Comparison of ENCODE assay signal across 10 cellular contexts in genomic region chr12:21775130-21775920, GRCh38. TPM values are rescaled to one million over a fixed set of nuclear protein-coding genes. Genes with fewer than 3 reads are reported as not detected.
DNase-seq lines count a peak whose midpoint lies in the region; ATAC-seq and TF ChIP-seq lines count a peak whose summit lies in the region.
"Had no signal": no experiment of that assay in that cellular context is flagged by ENCODE, and none has a peak within 500 bp of the region (broad histone marks: within the 10 kb centered on the region; RNA-seq: fewer than 3 reads in every experiment).

No MANE protein-coding gene starts in this region.

- H3K27me3 Mint-ChIP-seq in activated T-cell treated with anti-CD3 and anti-CD28 coated beads, Interleukin-2, amount 50 U/mL, for 72 hours (ENCODE audit: low read depth) = peaks cover 50% of the 10 kb centered on the region

- ATAC-seq in activated T-cell treated with anti-CD3 and anti-CD28 coated beads, Interleukin-2, amount 50 U/mL, for 72 hours (replicated peaks in 1 of 2) = no peak

- DNase-seq in activated T-cell treated with anti-CD3 and anti-CD28 coated beads, Interleukin-2, amount 50 U/mL, for 72 hours = no peak
- DNase-seq in activated T-cell treated with anti-CD3 and anti-CD28 coated beads, Interleukin-2, amount 50 U/mL, for 48 hours = no peak
- DNase-seq in transverse colon (no peak), GF-D8 (lab: John Stamatoyannopoulos, UW) (no peak), NCI-H1930 (lab: John Stamatoyannopoulos, UW) (no peak), SW 1271 (lab: John Stamatoyannopoulos, UW) (no peak)
- DNase-seq: T-helper 9 cell had no signal

- intact Hi-C loops in transverse colon (cut with DNase I; ENCODE audit: low total_unique reads) = loop anchor here (10.0 kb wide), 2 partner anchors 61 to 119 kb away; no protein-coding TSS in a partner anchor

- H3K4me1 Mint-ChIP-seq in activated T-cell treated with anti-CD3 and anti-CD28 coated beads, Interleukin-2, amount 50 U/mL, for 72 hours (ENCODE audit: low read depth) = peaks cover 16% of the 10 kb centered on the region
- H3K4me1 Mint-ChIP-seq: B cell had no signal

- peaks cover 23% of the 10 kb centered on the region for H3K4me1 ChIP-seq in endocrine pancreas (ENCODE audit: control insufficient read depth, insufficient read depth, low read length)
- H3K4me1 ChIP-seq in mucosa of rectum (ENCODE audit: control insufficient read depth in 2 of 2, insufficient read depth in 2 of 2, low read length in 2 of 2) = no peaks in the 10 kb centered on the region
- H3K4me1 ChIP-seq in transverse colon = peaks cover 0 to 15% (median 5%) of the 10 kb centered on the region in 4 donors

- in situ Hi-C loops in transverse colon (cut with MboI; ENCODE audit: low pct_ligation_motif_present in 1 of 4, low pct_unique_long_range_greater_than_20kb in 1 of 4, low sequenced_read_pairs in 3 of 4) = no loop called here

- H3K36me3 Mint-ChIP-seq in activated T-cell treated with anti-CD3 and anti-CD28 coated beads, Interleukin-2, amount 50 U/mL, for 72 hours (ENCODE audit: insufficient read depth in 2 of 2) = no peaks in the 10 kb centered on the region

- H3K4me3 ChIP-seq in endocrine pancreas (ENCODE audit: control insufficient read depth, insufficient read depth, low read length) (peak overlapping the region; percentile 68), mucosa of rectum (ENCODE audit: low read length in 2 of 2) (peak overlapping the region; percentile 46 to 53), transverse colon (peak overlapping the region; percentile 38 to 55 (median 47))

- H3K9me3 ChIP-seq in endocrine pancreas (ENCODE audit: control insufficient read depth, low read length) = no peaks in the 10 kb centered on the region
- H3K9me3 ChIP-seq in mucosa of rectum (ENCODE audit: control insufficient read depth in 2 of 2, low read length in 2 of 2) = no peaks in the 10 kb centered on the region
- H3K9me3 ChIP-seq in transverse colon = no peaks in the 10 kb centered on the region

- peak overlapping the region in 1 of 2 donors; percentile 33 for H3K27ac ChIP-seq in mucosa of rectum (ENCODE audit: low read depth in 2 of 2, low read length in 2 of 2)
- H3K27ac ChIP-seq in transverse colon = peak overlapping the region; percentile 76 to 89 (median 84)

- H3K4me3 Mint-ChIP-seq in activated T-cell treated with anti-CD3 and anti-CD28 coated beads, Interleukin-2, amount 50 U/mL, for 72 hours = peak overlapping the region; percentile 46 to 62
- H3K4me3 Mint-ChIP-seq: B cell had no signal

- no peak overlapping the region for H3K27ac Mint-ChIP-seq in activated T-cell treated with anti-CD3 and anti-CD28 coated beads, Interleukin-2, amount 50 U/mL, for 72 hours
- H3K27ac Mint-ChIP-seq: B cell had no signal

- no peak for TF ChIP-seq EP300 in transverse colon (IDR thresholded peaks at IDR 0.05; ENCODE audit: low read depth)

- 33 to 35% methylated on average over 12 to 14 of the region's 14 CpGs for WGBS in transverse colon (ENCODE audit: low coverage in 1 of 2), 2 donors

- peak overlapping the region; percentile 60 for H3K9ac ChIP-seq in endocrine pancreas (ENCODE audit: control insufficient read depth, insufficient read depth, low read length)
- no peak overlapping the region for H3K9ac ChIP-seq in mucosa of rectum (ENCODE audit: low read depth in 1 of 2, low read length in 2 of 2)

- H3K27me3 ChIP-seq in endocrine pancreas (ENCODE audit: control insufficient read depth, insufficient read depth, low read length) (no peaks in the 10 kb centered on the region), mucosa of rectum (ENCODE audit: control insufficient read depth in 2 of 2, insufficient read depth in 2 of 2, low read length in 2 of 2) (no peaks in the 10 kb centered on the region), transverse colon (peaks cover 12% of the 10 kb centered on the region)

- TF ChIP-seq CTCF in transverse colon (IDR thresholded peaks at IDR 0.05) = no peak

- H3K36me3 ChIP-seq in endocrine pancreas (ENCODE audit: control insufficient read depth, insufficient read depth, low read length) = no peaks in the 10 kb centered on the region
- H3K36me3 ChIP-seq in mucosa of rectum (ENCODE audit: control insufficient read depth in 2 of 2, insufficient read depth in 2 of 2, low read length in 2 of 2) = no peaks in the 10 kb centered on the region
- H3K36me3 ChIP-seq in transverse colon = no peaks in the 10 kb centered on the region

- TF ChIP-seq POLR2A in transverse colon (IDR thresholded peaks at IDR 0.05) = no peak

- H3K9me3 Mint-ChIP-seq in activated T-cell treated with anti-CD3 and anti-CD28 coated beads, Interleukin-2, amount 50 U/mL, for 72 hours = no peaks in the 10 kb centered on the region

RNA-seq across cellular contexts. Expression of gene KCNJ8, which starts 0.8 kb away (rescaled TPM):
- not detected for total RNA-seq in activated T-cell treated with anti-CD3 and anti-CD28 coated beads, Interleukin-2, amount 50 U/mL, for 72 hours
- 10 to 100 TPM in 1 of 4 donors, 1 to 10 TPM in 3; 3.0 to 22.1 (median 3.6) TPM for total RNA-seq in transverse colon
- total RNA-seq: B cell had no signal
